1 cellular context compared by ENCODE assay signal in the genomic region with DNA sequence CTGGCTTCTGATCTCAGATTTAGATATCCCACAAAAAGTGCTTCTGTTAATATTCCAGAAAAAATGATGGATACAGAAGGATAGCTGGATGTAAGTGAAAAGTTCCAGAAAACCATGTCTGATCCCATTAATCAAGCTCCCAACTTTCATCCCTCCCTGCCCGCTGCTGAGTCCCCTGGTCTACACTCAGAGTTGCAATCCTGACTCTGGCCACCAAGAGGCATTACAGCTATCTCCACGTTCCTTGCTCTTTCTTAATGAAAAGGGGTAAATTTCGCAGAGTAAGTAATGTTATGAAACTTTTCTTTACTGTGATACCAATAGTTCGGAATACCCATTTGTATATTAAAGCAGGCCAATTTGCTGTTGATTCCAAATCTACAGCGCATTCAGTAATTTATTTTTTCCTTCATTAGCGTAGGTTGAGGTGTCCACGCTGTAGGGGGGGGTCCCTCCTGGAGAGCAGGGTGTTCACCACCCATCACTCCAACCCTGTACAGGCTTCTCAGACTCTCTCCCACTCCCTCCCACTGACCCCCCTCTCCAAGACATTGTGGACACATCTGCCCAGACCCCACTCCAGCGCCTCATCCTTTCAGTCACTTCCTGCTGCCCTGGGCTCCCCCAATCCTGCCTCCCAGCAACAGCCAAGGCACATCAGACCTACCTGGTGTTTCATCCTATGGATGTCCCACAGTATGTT.
TF ChIP-seq lines count a peak whose summit lies in the region.

No MANE protein-coding gene starts in this region.

TF ChIP-seq in WTC11, 78 proteins besides CTCF, POLR2A, EP300 and RAD21 (continued from another document):
- TF ChIP-seq MXD4 (CRISPR knock-in tag; IDR thresholded peaks at IDR 0.05; ENCODE audit: borderline replicate concordance) (no peak), GABPB1 (CRISPR knock-in tag; IDR thresholded peaks at IDR 0.05) (no peak), NFE2L1 (CRISPR knock-in tag; IDR thresholded peaks at IDR 0.05) (no peak), ATF3 (CRISPR knock-in tag; conservative IDR thresholded peaks at IDR 0.05) (no peak), ZNF512 (CRISPR knock-in tag; IDR thresholded peaks at IDR 0.05; ENCODE audit: borderline replicate concordance) (no peak), SOX15 (CRISPR knock-in tag; IDR thresholded peaks at IDR 0.05) (no peak)
